ENCODE assay signal across 5 cellular contexts in the genomic region with DNA sequence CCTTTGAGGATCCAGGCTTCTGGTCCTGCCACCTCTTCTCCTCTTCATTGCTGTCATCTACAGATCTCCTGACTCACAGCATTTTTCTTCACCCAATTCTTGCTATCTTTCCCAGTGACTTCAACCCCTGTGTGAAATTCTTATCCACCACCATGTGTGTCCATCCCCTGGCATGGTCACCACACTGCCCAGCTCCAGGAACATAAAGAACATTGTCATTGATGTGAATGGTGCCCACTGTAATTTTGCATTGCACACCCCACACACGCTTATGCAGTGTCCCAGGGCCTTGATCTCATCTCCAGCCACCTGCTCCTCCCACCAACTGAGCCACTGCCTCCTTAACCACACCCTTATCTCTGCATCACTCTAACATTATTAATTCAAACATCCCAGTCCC.
"Had no signal": no experiment of that assay in that cellular context is flagged by ENCODE, and none has a peak within 500 bp of the region (broad histone marks: within the 10 kb centered on the region; RNA-seq: fewer than 3 reads in every experiment).

No MANE protein-coding gene starts in this region.

- ATAC-seq: HepG2, K562 had no signal

- DNase-seq: IMR-90, KBM-7 had no signal

- H3K27ac ChIP-seq: HL-60 had no signal

- H3K4me3 ChIP-seq: K562 had no signal
